ENCODE assay signal across 10 cellular contexts in genomic region chr9:91047993-91048607, GRCh38.
DNase-seq lines count a peak whose midpoint lies in the region; TF ChIP-seq lines count a peak whose summit lies in the region.
"Had no signal": no experiment of that assay in that cellular context is flagged by ENCODE, and none has a peak within 500 bp of the region (broad histone marks: within the 10 kb centered on the region; RNA-seq: fewer than 3 reads in every experiment).

No MANE protein-coding gene starts in this region.

- no peak overlapping the region for H3K4me2 ChIP-seq in MM.1S (ENCODE audit: low read depth, low read length)

- H3K27me3 ChIP-seq in ACC112 (ENCODE audit: insufficient read depth, low read length) (no peaks in the 10 kb centered on the region), MM.1S (replicated peaks; ENCODE audit: insufficient read depth, low read length) (no peaks in the 10 kb centered on the region)

- peak overlapping the region; percentile 20 for H3K4me3 Mint-ChIP-seq in activated naive CD4-positive, alpha-beta T cell treated with anti-CD3 and anti-CD28 coated beads for 36 hours

- H3K36me3 ChIP-seq in ACC112 (ENCODE audit: insufficient read depth, low read length), result no peaks in the 10 kb centered on the region
- no peaks in the 10 kb centered on the region for H3K36me3 ChIP-seq in MM.1S (replicated peaks; ENCODE audit: insufficient read depth, low read length)

- H3F3A ChIP-seq in MM.1S (ENCODE audit: insufficient read depth, low read length), result no peaks in the 10 kb centered on the region

- intact Hi-C loops in activated naive CD4-positive, alpha-beta T cell treated with anti-CD3 and anti-CD28 coated beads for 36 hours (cut with micrococcal nuclease), result loop anchor here (1.0 to 5.0 kb wide), 12 partner anchors 23 to 665 kb away; no protein-coding TSS in a partner anchor

- no peaks in the 10 kb centered on the region for H3K36me3 Mint-ChIP-seq in activated naive CD4-positive, alpha-beta T cell treated with anti-CD3 and anti-CD28 coated beads for 36 hours (ENCODE audit: low read depth)

- peaks cover 36% of the 10 kb centered on the region for H3K27me3 Mint-ChIP-seq in activated naive CD4-positive, alpha-beta T cell treated with anti-CD3 and anti-CD28 coated beads for 36 hours (ENCODE audit: low read depth)

- CTCF ChIA-PET in activated naive CD4-positive, alpha-beta T cell treated with anti-CD3 and anti-CD28 coated beads for 36 hours (lab: Charles Lee), result no interaction called here

- H3K9me3 Mint-ChIP-seq in activated naive CD4-positive, alpha-beta T cell treated with anti-CD3 and anti-CD28 coated beads for 36 hours, result no peaks in the 10 kb centered on the region

- peaks cover 21% of the 10 kb centered on the region for H3K4me1 ChIP-seq in ACC112 (ENCODE audit: control insufficient read depth, insufficient read depth, low read length, unreplicated experiment)
- H3K4me1 ChIP-seq in MM.1S (ENCODE audit: low read length), result 0 out of 2 replicates have a peak, but pooled peaks cover 3% of the 10 kb centered on the region

- H2AFZ ChIP-seq in ACC112 (ENCODE audit: low read length, unreplicated experiment), result peak overlapping the region; percentile 30
- H2AFZ ChIP-seq in MM.1S (ENCODE audit: low read length), result no peak overlapping the region

- H3K4me3 ChIP-seq in ACC112 (ENCODE audit: low read depth, low read length) (peak overlapping the region; percentile 42; the same call in 1 of the 2 replicates), MM.1S (ENCODE audit: low read length) (no peak overlapping the region)

- peak overlapping the region; percentile 89 for H3K27ac Mint-ChIP-seq in activated naive CD4-positive, alpha-beta T cell treated with anti-CD3 and anti-CD28 coated beads for 36 hours

- H3K27ac ChIP-seq in ACC112 (ENCODE audit: low read depth, low read length) (peak overlapping the region; percentile 79), MM.1S (ENCODE audit: low read length) (no peak overlapping the region)

- no peaks in the 10 kb centered on the region for H3K79me2 ChIP-seq in ACC112 (ENCODE audit: control insufficient read depth, insufficient read depth, low read length, unreplicated experiment)
- no peaks in the 10 kb centered on the region for H3K79me2 ChIP-seq in MM.1S (ENCODE audit: low read length)

- DNase-seq in HCEC 1CT (peak; percentile 91), islet precursor cell (peak; percentile 68), MM.1S (no peak), NCI-H2107 treated with DMSO at 0.1 percent for 48 hours (lab: John Stamatoyannopoulos, UW; ENCODE audit: unreplicated experiment) (no peak), NCI-H524 (lab: John Stamatoyannopoulos, UW) (no peak)
- peak; percentile 75 for DNase-seq in activated naive CD4-positive, alpha-beta T cell treated with anti-CD3 and anti-CD28 coated beads for 36 hours
- no peak for DNase-seq in effector CD4-positive, alpha-beta T cell
- DNase-seq: DMS 273 treated with DMSO at 0.1 percent for 48 hours, NCI-H345 had no signal

- no peak overlapping the region for H3K9ac ChIP-seq in MM.1S (ENCODE audit: low read length)

- TF ChIP-seq CTCF in MM.1S (IDR thresholded peaks at IDR 0.05; ENCODE audit: low read length), result no peak

- H3K4me1 Mint-ChIP-seq in activated naive CD4-positive, alpha-beta T cell treated with anti-CD3 and anti-CD28 coated beads for 36 hours (ENCODE audit: low read depth), result peaks cover 44% of the 10 kb centered on the region

- no peaks in the 10 kb centered on the region for H3K9me2 ChIP-seq in MM.1S (replicated peaks; ENCODE audit: insufficient read depth, low read length)

- H3K9me3 ChIP-seq in MM.1S (replicated peaks; ENCODE audit: insufficient read depth, low read length), result no peaks in the 10 kb centered on the region

- H4K20me1 ChIP-seq in MM.1S (ENCODE audit: insufficient read depth, low read length), result no peaks in the 10 kb centered on the region

Comparison
In these comparisons a context has a peak if more than half of its experiments do, and no peak if none do; other contexts are left out.
1. DNase-seq: peak in HCEC 1CT (single experiment), activated naive CD4-positive, alpha-beta T cell treated with anti-CD3 and anti-CD28 coated beads for 36 hours (single experiment) and islet precursor cell (single experiment); none in MM.1S (single experiment), NCI-H2107 treated with DMSO at 0.1 percent for 48 hours (single experiment), NCI-H524 (0 of 2) and effector CD4-positive, alpha-beta T cell (single experiment).